In the genomic region with DNA sequence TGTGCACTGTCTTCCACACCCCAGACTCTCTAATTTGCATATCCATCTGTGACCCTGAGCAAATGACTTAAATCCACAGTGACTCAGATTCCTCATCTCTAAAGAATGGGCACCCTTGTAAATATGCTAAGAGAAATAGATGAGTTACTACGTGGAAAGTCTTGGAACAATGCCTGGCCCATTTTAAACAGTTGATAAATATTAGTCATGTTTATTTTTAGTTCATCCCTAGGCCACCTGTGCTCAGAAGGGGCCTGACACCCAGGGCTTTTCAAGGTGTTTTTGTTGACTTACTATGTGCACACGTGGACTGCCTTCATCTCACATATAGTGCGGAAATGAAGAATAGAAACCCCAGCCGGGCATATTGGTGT, we compare ENCODE assay signal across 10 cellular contexts.
DNase-seq lines count a peak whose midpoint lies in the region; ATAC-seq and TF ChIP-seq lines count a peak whose summit lies in the region.
"Had no signal": no experiment of that assay in that cellular context is flagged by ENCODE, and none has a peak within 500 bp of the region (broad histone marks: within the 10 kb centered on the region; RNA-seq: fewer than 3 reads in every experiment).

No MANE protein-coding gene starts in this region.

- no peaks in the 10 kb centered on the region for H3K36me3 ChIP-seq in mucosa of stomach (ENCODE audit: control insufficient read depth, insufficient read depth, low read length)
- H3K36me3 ChIP-seq: neutrophil had no signal

- H3K9ac ChIP-seq in mucosa of stomach (ENCODE audit: low read length): peak overlapping the region; percentile 94

- no peak for ATAC-seq in HG03571 (IDR thresholded peaks at IDR 0.05; ENCODE audit: unreplicated experiment)
- no peak for ATAC-seq in HG03460 (IDR thresholded peaks at IDR 0.05; ENCODE audit: unreplicated experiment)

- H3K4me3 ChIP-seq in cardiac fibroblast (replicated peaks in 1 of 2; ENCODE audit: low read depth in 2 of 2, low read length in 2 of 2) (no peak overlapping the region), mucosa of stomach (ENCODE audit: low read length) (peak overlapping the region; percentile 18)

- DNase-seq in DMS153 treated with DMSO at 0.1 percent for 48 hours (lab: John Stamatoyannopoulos, UW; ENCODE audit: unreplicated experiment) (peak; percentile 74), NCI-H2029 (lab: John Stamatoyannopoulos, UW) (peak; percentile 85), cardiac fibroblast (ENCODE audit: low read depth in 2 of 2) (peak; percentile 85 to 96), SKM-1 (lab: John Stamatoyannopoulos, UW; ENCODE audit: unreplicated experiment) (no peak), hippocampal formation (lab: John Stamatoyannopoulos, UW) (no peak)
- DNase-seq: cerebellar nuclear complex had no signal

- H3K9me3 ChIP-seq in mucosa of stomach (ENCODE audit: control insufficient read depth, low read length): no peaks in the 10 kb centered on the region
- H3K9me3 ChIP-seq: neutrophil had no signal

- no peak for TF ChIP-seq CTCF in cardiac fibroblast (IDR thresholded peaks at IDR 0.05; ENCODE audit: low read depth, low read length)

- H3K27me3 ChIP-seq in mucosa of stomach (ENCODE audit: control insufficient read depth, insufficient read depth, low read length): no peaks in the 10 kb centered on the region

- peaks cover 20% of the 10 kb centered on the region for H3K4me1 ChIP-seq in mucosa of stomach (ENCODE audit: control insufficient read depth, insufficient read depth, low read length)

Comparison
In these comparisons a context has a peak if more than half of its experiments do, and no peak if none do; other contexts are left out.
1. DNase-seq: peak in DMS153 treated with DMSO at 0.1 percent for 48 hours (single experiment), NCI-H2029 (single experiment) and cardiac fibroblast (2 of 2); none in SKM-1 (single experiment) and hippocampal formation (0 of 2).